ENCODE assay signal across 15 cellular contexts in genomic region chr6:10964684-10965083, GRCh38.
A peak's percentile ranks its signal among the peaks of the same experiment; 100 is the strongest.
DNase-seq lines count a peak whose midpoint lies in the region; ATAC-seq lines count a peak whose summit lies in the region.
"Had no signal": no experiment of that assay in that cellular context is flagged by ENCODE, and none has a peak within 500 bp of the region (broad histone marks: within the 10 kb centered on the region; RNA-seq: fewer than 3 reads in every experiment).

No MANE protein-coding gene starts in this region.

- ATAC-seq in GM18498 (IDR thresholded peaks at IDR 0.05; ENCODE audit: unreplicated experiment), result peak; percentile 79
- ATAC-seq in GM19397 (IDR thresholded peaks at IDR 0.05; ENCODE audit: unreplicated experiment), result peak; percentile 72
- ATAC-seq in HG02623 (IDR thresholded peaks at IDR 0.05; ENCODE audit: unreplicated experiment), result peak; percentile 76
- peak; percentile 70 for ATAC-seq in HG03378 (IDR thresholded peaks at IDR 0.05; ENCODE audit: unreplicated experiment)
- ATAC-seq: activated T-cell treated with anti-CD3 and anti-CD28 coated beads, Interleukin-2, amount 50 U/mL, for 4 hours had no signal

- DNase-seq in D341Med (ENCODE audit: low spot score) (no peak), AG20443 (ENCODE audit: low spot score) (no peak), epidermal melanocyte (ENCODE audit: insufficient read length, low spot score) (no peak), DMS53 (lab: John Stamatoyannopoulos, UW) (no peak)
- DNase-seq: activated CD4-positive, alpha-beta T cell treated with anti-CD3 and anti-CD28 coated beads for 4 hours; activated T-cell treated with anti-CD3 and anti-CD28 coated beads, Interleukin-2, amount 50 U/mL, for 4 hours; aorta; dermis blood vessel endothelial cell; DMS153; ovary; stimulated activated naive CD4-positive, alpha-beta T cell had no signal
